In the genomic region with DNA sequence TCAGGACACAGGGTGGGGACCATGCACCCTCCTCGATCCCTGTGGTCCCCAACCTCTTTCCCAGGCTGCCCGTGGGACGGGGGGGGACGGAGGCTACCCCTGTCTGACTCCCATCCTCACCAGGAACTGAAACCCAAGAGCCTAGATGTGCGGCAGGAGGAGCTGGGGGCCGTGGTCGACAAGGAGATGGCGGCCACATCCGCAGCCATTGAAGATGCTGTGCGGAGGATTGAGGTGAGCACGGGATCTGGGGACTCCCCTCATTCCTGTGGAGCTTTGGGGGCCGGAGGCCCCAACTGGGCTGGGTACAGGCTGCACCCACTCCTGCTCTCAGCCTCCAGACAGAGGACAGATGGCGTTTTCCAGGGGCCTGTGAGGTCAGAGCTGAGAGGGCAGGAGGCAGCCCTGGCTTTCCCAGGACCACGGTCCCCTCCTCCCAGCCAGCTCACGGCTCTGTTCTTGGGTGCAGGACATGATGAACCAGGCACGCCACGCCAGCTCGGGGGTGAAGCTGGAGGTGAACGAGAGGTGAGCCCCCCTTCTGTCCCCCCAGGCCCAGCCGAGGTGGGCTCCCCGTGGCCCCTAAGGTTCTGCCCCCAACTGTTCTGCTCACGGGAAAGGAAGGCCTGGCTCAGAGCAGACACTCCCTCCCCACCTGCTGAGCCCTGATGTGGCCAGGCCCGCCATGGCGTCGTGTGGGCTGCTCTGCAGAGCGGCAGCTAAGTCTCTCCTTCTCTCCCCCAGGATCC, we compare ENCODE assay signal across 11 cellular contexts. TPM values are rescaled to one million over a fixed set of nuclear protein-coding genes. Genes with fewer than 3 reads are reported as not detected.
DNase-seq lines count a peak whose midpoint lies in the region; ATAC-seq lines count a peak whose summit lies in the region.
"Had no signal": no experiment of that assay in that cellular context is flagged by ENCODE, and none has a peak within 500 bp of the region (broad histone marks: within the 10 kb centered on the region; RNA-seq: fewer than 3 reads in every experiment).

No MANE protein-coding gene starts in this region.

- H3K27me3 ChIP-seq in right cardiac atrium (ENCODE audit: control insufficient read depth, insufficient read depth) = no peaks in the 10 kb centered on the region
- H3K27me3 ChIP-seq: Peyer's patch, transverse colon had no signal

- H3K4me3 ChIP-seq in right cardiac atrium (ENCODE audit: low read length) = no peak overlapping the region
- H3K4me3 ChIP-seq: Peyer's patch, transverse colon had no signal

- H3K9me3 ChIP-seq in right cardiac atrium (ENCODE audit: control insufficient read depth, low read length) = no peaks in the 10 kb centered on the region
- H3K9me3 ChIP-seq: Peyer's patch, transverse colon had no signal

- no peaks in the 10 kb centered on the region for H3K4me1 ChIP-seq in right cardiac atrium (ENCODE audit: control insufficient read depth, insufficient read depth, low read length)

- no peaks in the 10 kb centered on the region for H3K27me3 Mint-ChIP-seq in IgD-negative memory B cell

- peaks cover 9 to 15% (median 11%) of the 10 kb centered on the region in 3 donors for H3K4me1 Mint-ChIP-seq in IgD-negative memory B cell

- peak overlapping the region; percentile 80 to 82 (median 81) for H3K27ac Mint-ChIP-seq in IgD-negative memory B cell
- H3K27ac Mint-ChIP-seq: H9 had no signal

- H3K36me3 Mint-ChIP-seq in IgD-negative memory B cell = no peaks in the 10 kb centered on the region

- 80% methylated on average over 26 of the region's 26 CpGs for WGBS in right cardiac atrium

- peak; percentile 53 for DNase-seq in DMS53 (lab: John Stamatoyannopoulos, UW)
- DNase-seq in DMS53 treated with DMSO at 0.1 percent for 48 hours (lab: John Stamatoyannopoulos, UW; ENCODE audit: unreplicated experiment) = no peak
- peak in 2 of 3 donors; percentile 40 to 62 for DNase-seq in right cardiac atrium
- DNase-seq in substantia nigra (lab: John Stamatoyannopoulos, UW) = no peak
- no peak for DNase-seq in NCI-H2081 treated with DMSO at 0.1 percent for 48 hours (lab: John Stamatoyannopoulos, UW)
- no peak for DNase-seq in NCI-H1694 treated with DMSO at 0.1 percent for 48 hours (lab: John Stamatoyannopoulos, UW)

- intact Hi-C loops in right cardiac atrium (cut with DNase I) = loop anchor here (1.0 to 10.0 kb wide), 5 partner anchors 89 to 375 kb away; partner anchors contain the start of genes MPHOSPH9 (in 1 of the 4) and MTRFR (in 1 of the 4)

- no peaks in the 10 kb centered on the region for H3K9me3 Mint-ChIP-seq in IgD-negative memory B cell
- H3K9me3 Mint-ChIP-seq: H9 had no signal

- peak in 1 of 2 donors; percentile 1 for ATAC-seq in right cardiac atrium
- no peak for ATAC-seq in HG02884 (IDR thresholded peaks at IDR 0.05; ENCODE audit: unreplicated experiment)

- H3K4me3 Mint-ChIP-seq in IgD-negative memory B cell = peak overlapping the region in 1 of 4 donors; percentile 65
- H3K4me3 Mint-ChIP-seq: H9 had no signal

- H3K27ac ChIP-seq in right cardiac atrium (ENCODE audit: low read length) (no peak overlapping the region), substantia nigra (ENCODE audit: low read depth, low read length, poor library complexity, severe bottlenecking) (peak overlapping the region; percentile 80)

RNA-seq across cellular contexts. Expression of gene HIP1R, which starts 24.2 kb away (rescaled TPM):
- polyA plus RNA-seq in IgD-negative memory B cell (58.3 TPM), right cardiac atrium (34.9 TPM)
- total RNA-seq in right cardiac atrium = 10 to 100 TPM; 25.0 to 48.7 (median 34.2) TPM

RNA-seq across cellular contexts. Expression of gene VPS37B, which starts 36.4 kb away (rescaled TPM):
- polyA plus RNA-seq in IgD-negative memory B cell = 48.1 TPM
- 10 to 100 TPM; 17.9 to 22.2 (median 18.9) TPM for total RNA-seq in right cardiac atrium
- 21.1 TPM for polyA plus RNA-seq in right cardiac atrium

Comparison
In these comparisons a context has a peak if more than half of its experiments do, and no peak if none do; other contexts are left out.
1. DNase-seq: peak in DMS53 (single experiment) and right cardiac atrium (2 of 3); none in DMS53 treated with DMSO at 0.1 percent for 48 hours (single experiment), substantia nigra (0 of 49), NCI-H2081 treated with DMSO at 0.1 percent for 48 hours (single experiment) and NCI-H1694 treated with DMSO at 0.1 percent for 48 hours (single experiment).